ENCODE assay signal across 1 cellular context in the genomic region with DNA sequence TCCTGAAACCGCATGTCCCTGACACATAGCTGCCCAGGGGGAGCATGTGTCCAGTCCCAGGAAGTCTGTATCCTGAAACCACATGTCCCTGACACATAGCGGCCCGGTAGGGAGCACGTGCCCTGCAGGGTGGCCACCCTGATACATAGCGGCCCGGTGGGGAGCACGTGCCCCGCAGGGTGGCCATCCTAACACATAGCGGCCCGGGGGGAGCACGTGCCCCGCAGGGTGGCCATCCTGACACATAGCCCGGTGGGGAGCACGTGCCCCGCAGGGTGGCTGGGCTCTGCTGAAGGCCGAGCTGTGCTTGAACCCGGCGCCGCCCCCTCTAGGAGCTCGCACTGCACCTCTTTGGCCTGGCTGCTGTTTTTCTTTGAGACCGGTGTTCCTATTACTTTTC.
TF ChIP-seq lines count a peak whose summit lies in the region.

No MANE protein-coding gene starts in this region.

TF ChIP-seq in K562, 482 proteins besides CTCF, POLR2A, EP300 and RAD21:
- TF ChIP-seq HDAC2 (IDR thresholded peaks at IDR 0.05) (no peak), POLR2G (IDR thresholded peaks at IDR 0.05; ENCODE audit: low read depth, low read length) (peak; percentile 46)
TF ChIP-seq in K562: peak in this region for 1.
